ENCODE assay signal across 8 cellular contexts in genomic region chr12:68746572-68747180, GRCh38. TPM values are rescaled to one million over a fixed set of nuclear protein-coding genes. Genes with fewer than 3 reads are reported as not detected.
DNase-seq lines count a peak whose midpoint lies in the region; ATAC-seq and TF ChIP-seq lines count a peak whose summit lies in the region.

No MANE protein-coding gene starts in this region.

- H3K4me3 ChIP-seq in choroid plexus epithelial cell (ENCODE audit: low read depth, low read length), result peak overlapping the region; percentile 82

- H3K27me3 Mint-ChIP-seq in activated B cell treated with CpG ODN at 0.5 μM for 24 hours, result no peaks in the 10 kb centered on the region

- POLR2A ChIA-PET in activated B cell treated with CpG ODN at 0.5 μM for 24 hours (lab: Charles Lee), result interaction anchor here (0.5 to 2.9 kb wide), 11 partner anchors 45 to 1478 kb away, joined by 3 to 62 read pairs (median 5); partner anchors contain the start of genes CAND1, MDM1, MDM2 and NUP107

- peak overlapping the region; percentile 98 for H3K4me3 Mint-ChIP-seq in activated B cell treated with CpG ODN at 0.5 μM for 24 hours

- intact Hi-C loops in activated B cell treated with CpG ODN at 0.5 μM for 24 hours (cut with micrococcal nuclease), result loop anchor here (1.0 to 5.0 kb wide), 10 partner anchors 26 to 1479 kb away; partner anchors contain the start of genes CAND1, MDM1, NUP107 and RAP1B

- H3K36me3 Mint-ChIP-seq in activated B cell treated with CpG ODN at 0.5 μM for 24 hours (ENCODE audit: low read depth), result peaks cover 36% of the 10 kb centered on the region

- peak; percentile 16 for DNase-seq in NCI-H1092 (lab: John Stamatoyannopoulos, UW)
- no peak for DNase-seq in NCI-H1092 treated with DMSO at 0.1 percent for 48 hours (lab: John Stamatoyannopoulos, UW)
- peak; percentile 13 for DNase-seq in NCI-H1105 (lab: John Stamatoyannopoulos, UW)
- DNase-seq in activated B cell treated with CpG ODN at 0.5 μM for 24 hours, result no peak
- DNase-seq in choroid plexus epithelial cell (ENCODE audit: low read depth), result peak; percentile 78
- peak; percentile 77 for DNase-seq in kidney tubule cell (ENCODE audit: low spot score)
- peak; percentile 1 to 8 for DNase-seq in stimulated activated CD4-positive, alpha-beta T cell treated with anti-CD3 and anti-CD28 coated beads, Interleukin-15, amount 100 ng/mL, for 48 hours (ENCODE audit: low read depth in 2 of 2)

- peaks cover 50% of the 10 kb centered on the region for H3K4me1 Mint-ChIP-seq in activated B cell treated with CpG ODN at 0.5 μM for 24 hours

- peak; percentile 29 for ATAC-seq in HG02642 (IDR thresholded peaks at IDR 0.05; ENCODE audit: poor library complexity, unreplicated experiment)
- peak; percentile 13 for ATAC-seq in activated B cell treated with CpG ODN at 0.5 μM for 24 hours (ENCODE audit: low read depth)

- CTCF ChIA-PET in activated B cell treated with CpG ODN at 0.5 μM for 24 hours (lab: Charles Lee), result interaction anchor here (0.8 to 1.5 kb wide), 3 partner anchors 61 to 84 kb away, joined by 3 to 4 read pairs (median 3); partner anchors contain the start of gene MDM2

- H3K27ac Mint-ChIP-seq in activated B cell treated with CpG ODN at 0.5 μM for 24 hours, result peak overlapping the region; percentile 95

- no peaks in the 10 kb centered on the region for H3K9me3 Mint-ChIP-seq in activated B cell treated with CpG ODN at 0.5 μM for 24 hours

- TF ChIP-seq CTCF in activated B cell treated with CpG ODN at 0.5 μM for 24 hours (IDR thresholded peaks at IDR 0.05) (no peak), choroid plexus epithelial cell (conservative IDR thresholded peaks at IDR 0.05; ENCODE audit: low read depth, low read length) (no peak)

RNA-seq across cellular contexts. Expression of gene SLC35E3, which starts 0.7 kb away (rescaled TPM):
- 7.8 and 9.5 TPM in 2 replicates for total RNA-seq in activated B cell treated with CpG ODN at 0.5 μM for 24 hours

RNA-seq across cellular contexts. Expression of gene NUP107, which starts 59.9 kb away (rescaled TPM):
- total RNA-seq in activated B cell treated with CpG ODN at 0.5 μM for 24 hours, result 75.0 and 90.8 TPM in 2 replicates

Comparison
In these comparisons a context has a peak if more than half of its experiments do, and no peak if none do; other contexts are left out.
1. DNase-seq: peak in NCI-H1092 (single experiment), NCI-H1105 (single experiment), choroid plexus epithelial cell (single experiment), kidney tubule cell (single experiment) and stimulated activated CD4-positive, alpha-beta T cell treated with anti-CD3 and anti-CD28 coated beads, Interleukin-15, amount 100 ng/mL, for 48 hours (2 of 2); none in NCI-H1092 treated with DMSO at 0.1 percent for 48 hours (single experiment) and activated B cell treated with CpG ODN at 0.5 μM for 24 hours (single experiment).